1 cellular context compared by ENCODE assay signal in the genomic region with DNA sequence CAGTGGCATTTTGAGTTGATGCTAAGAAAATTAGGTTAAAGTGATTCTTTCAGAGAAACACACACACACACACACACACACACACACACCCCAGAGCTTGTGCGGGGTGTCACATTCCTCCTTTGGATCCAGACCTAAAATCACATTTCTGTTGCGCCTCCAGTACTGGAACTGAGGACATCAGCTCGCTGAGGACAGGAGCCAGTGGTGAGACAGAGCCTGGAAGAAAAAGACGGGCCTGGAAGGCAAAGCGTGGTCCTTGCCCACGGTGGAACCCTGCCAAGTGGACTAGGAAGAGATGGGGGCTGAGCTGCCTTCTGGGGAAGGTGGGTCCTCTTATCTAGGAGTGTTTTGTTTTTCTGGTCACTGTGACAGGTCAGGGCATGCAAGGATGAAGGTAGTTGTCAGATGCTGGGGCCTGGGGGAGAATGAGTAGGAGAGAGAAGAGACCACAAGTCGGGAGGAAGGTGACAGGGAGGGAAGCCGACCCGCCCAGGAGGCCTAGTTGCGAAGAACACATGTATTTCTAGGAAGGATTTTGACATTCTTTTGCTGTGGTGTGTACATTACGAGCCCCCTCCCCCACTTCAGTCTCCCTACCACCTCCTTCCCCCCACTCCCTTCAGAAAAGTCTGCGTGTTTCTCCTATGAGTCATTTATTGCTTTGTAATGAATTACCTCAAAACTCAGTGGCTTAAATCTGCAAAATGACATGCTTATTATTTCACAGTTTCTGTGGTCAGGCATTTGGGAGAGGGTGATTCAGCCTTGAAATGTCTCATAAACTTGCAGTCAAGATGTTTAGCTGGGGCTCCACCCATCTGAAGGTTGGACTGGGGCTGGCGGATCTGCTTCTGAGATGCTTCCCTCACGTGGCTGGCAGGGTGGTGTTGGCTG.
TF ChIP-seq lines count a peak whose summit lies in the region.

No MANE protein-coding gene starts in this region.

TF ChIP-seq in GM23338, 12 proteins besides CTCF, POLR2A, EP300 and RAD21 (continued from another document):
- TF ChIP-seq, protein P1, sequence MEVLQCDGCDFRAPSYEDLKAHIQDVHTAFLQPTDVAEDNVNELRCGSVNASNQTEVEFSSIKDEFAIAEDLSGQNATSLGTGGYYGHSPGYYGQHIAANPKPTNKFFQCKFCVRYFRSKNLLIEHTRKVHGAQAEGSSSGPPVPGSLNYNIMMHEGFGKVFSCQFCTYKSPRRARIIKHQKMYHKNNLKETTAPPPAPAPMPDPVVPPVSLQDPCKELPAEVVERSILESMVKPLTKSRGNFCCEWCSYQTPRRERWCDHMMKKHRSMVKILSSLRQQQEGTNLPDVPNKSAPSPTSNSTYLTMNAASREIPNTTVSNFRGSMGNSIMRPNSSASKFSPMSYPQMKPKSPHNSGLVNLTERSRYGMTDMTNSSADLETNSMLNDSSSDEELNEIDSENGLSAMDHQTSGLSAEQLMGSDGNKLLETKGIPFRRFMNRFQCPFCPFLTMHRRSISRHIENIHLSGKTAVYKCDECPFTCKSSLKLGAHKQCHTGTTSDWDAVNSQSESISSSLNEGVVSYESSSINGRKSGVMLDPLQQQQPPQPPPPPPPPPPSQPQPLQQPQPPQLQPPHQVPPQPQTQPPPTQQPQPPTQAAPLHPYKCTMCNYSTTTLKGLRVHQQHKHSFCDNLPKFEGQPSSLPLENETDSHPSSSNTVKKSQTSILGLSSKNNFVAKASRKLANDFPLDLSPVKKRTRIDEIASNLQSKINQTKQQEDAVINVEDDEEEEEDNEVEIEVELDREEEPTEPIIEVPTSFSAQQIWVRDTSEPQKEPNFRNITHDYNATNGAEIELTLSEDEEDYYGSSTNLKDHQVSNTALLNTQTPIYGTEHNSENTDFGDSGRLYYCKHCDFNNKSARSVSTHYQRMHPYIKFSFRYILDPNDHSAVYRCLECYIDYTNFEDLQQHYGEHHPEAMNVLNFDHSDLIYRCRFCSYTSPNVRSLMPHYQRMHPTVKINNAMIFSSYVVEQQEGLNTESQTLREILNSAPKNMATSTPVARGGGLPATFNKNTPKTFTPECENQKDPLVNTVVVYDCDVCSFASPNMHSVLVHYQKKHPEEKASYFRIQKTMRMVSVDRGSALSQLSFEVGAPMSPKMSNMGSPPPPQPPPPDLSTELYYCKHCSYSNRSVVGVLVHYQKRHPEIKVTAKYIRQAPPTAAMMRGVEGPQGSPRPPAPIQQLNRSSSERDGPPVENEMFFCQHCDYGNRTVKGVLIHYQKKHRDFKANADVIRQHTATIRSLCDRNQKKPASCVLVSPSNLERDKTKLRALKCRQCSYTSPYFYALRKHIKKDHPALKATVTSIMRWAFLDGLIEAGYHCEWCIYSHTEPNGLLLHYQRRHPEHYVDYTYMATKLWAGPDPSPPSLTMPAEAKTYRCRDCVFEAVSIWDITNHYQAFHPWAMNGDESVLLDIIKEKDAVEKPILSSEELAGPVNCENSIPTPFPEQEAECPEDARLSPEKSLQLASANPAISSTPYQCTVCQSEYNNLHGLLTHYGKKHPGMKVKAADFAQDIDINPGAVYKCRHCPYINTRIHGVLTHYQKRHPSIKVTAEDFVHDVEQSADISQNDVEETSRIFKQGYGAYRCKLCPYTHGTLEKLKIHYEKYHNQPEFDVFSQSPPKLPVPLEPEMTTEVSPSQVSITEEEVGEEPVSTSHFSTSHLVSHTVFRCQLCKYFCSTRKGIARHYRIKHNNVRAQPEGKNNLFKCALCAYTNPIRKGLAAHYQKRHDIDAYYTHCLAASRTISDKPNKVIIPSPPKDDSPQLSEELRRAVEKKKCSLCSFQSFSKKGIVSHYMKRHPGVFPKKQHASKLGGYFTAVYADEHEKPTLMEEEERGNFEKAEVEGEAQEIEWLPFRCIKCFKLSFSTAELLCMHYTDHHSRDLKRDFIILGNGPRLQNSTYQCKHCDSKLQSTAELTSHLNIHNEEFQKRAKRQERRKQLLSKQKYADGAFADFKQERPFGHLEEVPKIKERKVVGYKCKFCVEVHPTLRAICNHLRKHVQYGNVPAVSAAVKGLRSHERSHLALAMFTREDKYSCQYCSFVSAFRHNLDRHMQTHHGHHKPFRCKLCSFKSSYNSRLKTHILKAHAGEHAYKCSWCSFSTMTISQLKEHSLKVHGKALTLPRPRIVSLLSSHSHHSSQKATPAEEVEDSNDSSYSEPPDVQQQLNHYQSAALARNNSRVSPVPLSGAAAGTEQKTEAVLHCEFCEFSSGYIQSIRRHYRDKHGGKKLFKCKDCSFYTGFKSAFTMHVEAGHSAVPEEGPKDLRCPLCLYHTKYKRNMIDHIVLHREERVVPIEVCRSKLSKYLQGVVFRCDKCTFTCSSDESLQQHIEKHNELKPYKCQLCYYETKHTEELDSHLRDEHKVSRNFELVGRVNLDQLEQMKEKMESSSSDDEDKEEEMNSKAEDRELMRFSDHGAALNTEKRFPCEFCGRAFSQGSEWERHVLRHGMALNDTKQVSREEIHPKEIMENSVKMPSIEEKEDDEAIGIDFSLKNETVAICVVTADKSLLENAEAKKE (CRISPR knock-in tag; IDR thresholded peaks at IDR 0.05), result no peak
- TF ChIP-seq EZH2phosphoT487 (IDR thresholded peaks at IDR 0.05; ENCODE audit: unreplicated experiment) (no peak), ZNF114 (CRISPR knock-in tag; IDR thresholded peaks at IDR 0.05) (no peak), POLR2AphosphoS5 (IDR thresholded peaks at IDR 0.05; ENCODE audit: low read depth) (no peak), NANOG (IDR thresholded peaks at IDR 0.05; ENCODE audit: borderline replicate concordance) (no peak), JUNB (IDR thresholded peaks at IDR 0.05; ENCODE audit: unreplicated experiment) (no peak)
- TF ChIP-seq, protein P2, sequence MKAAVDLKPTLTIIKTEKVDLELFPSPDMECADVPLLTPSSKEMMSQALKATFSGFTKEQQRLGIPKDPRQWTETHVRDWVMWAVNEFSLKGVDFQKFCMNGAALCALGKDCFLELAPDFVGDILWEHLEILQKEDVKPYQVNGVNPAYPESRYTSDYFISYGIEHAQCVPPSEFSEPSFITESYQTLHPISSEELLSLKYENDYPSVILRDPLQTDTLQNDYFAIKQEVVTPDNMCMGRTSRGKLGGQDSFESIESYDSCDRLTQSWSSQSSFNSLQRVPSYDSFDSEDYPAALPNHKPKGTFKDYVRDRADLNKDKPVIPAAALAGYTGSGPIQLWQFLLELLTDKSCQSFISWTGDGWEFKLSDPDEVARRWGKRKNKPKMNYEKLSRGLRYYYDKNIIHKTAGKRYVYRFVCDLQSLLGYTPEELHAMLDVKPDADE (IDR thresholded peaks at IDR 0.05), result no peak
